In the genomic region with DNA sequence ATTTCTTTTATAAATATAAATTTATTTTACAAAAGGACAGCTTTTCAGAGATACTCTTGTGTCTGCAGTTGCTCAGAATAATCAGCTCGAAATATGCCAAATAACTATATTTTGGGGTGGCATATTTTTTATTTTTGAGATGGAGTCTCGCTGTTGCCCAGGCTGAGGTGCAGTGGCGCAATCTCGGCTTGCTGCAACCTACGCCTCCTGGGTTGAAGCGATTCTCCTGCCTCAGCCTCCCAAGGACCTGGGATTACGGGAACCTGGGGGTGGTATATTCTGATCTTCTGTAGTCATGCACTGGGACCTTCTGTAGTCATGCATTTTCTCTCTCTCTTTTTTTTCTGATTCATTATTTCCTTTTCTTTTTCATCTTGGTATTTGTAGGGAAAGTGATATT, we compare ENCODE assay signal across 14 cellular contexts.
DNase-seq lines count a peak whose midpoint lies in the region; ATAC-seq and TF ChIP-seq lines count a peak whose summit lies in the region.
"Had no signal": no experiment of that assay in that cellular context is flagged by ENCODE, and none has a peak within 500 bp of the region (broad histone marks: within the 10 kb centered on the region; RNA-seq: fewer than 3 reads in every experiment).

No MANE protein-coding gene starts in this region.

- no peaks in the 10 kb centered on the region for H3K9me2 ChIP-seq in OCI-LY1 (ENCODE audit: low read depth, low read length)

- no peak for TF ChIP-seq CTCF in OCI-LY1 (IDR thresholded peaks at IDR 0.05; ENCODE audit: low read length)
- no peak for TF ChIP-seq CTCF in activated CD8-positive, alpha-beta T cell treated with anti-CD3 and anti-CD28 coated beads for 36 hours (IDR thresholded peaks at IDR 0.05)
- no peak for TF ChIP-seq CTCF in stomach (IDR thresholded peaks at IDR 0.05)

- H3K4me1 ChIP-seq in OCI-LY1 (ENCODE audit: insufficient read depth, low read length, severe bottlenecking) (peaks cover 76% of the 10 kb centered on the region), mononuclear cell (ENCODE audit: insufficient read depth, low read length) (peaks cover 68% of the 10 kb centered on the region), stomach (peaks cover 0 to 4% (median 0%) of the 10 kb centered on the region in 4 donors)
- H3K4me1 ChIP-seq: esophagus muscularis mucosa, parathyroid adenoma had no signal

- H3K27ac Mint-ChIP-seq in activated CD8-positive, alpha-beta T cell treated with anti-CD3 and anti-CD28 coated beads for 36 hours, result peak overlapping the region; percentile 96

- H3F3A ChIP-seq in OCI-LY1 (ENCODE audit: insufficient read depth, low read length), result peaks cover 8% of the 10 kb centered on the region

- H3K4me1 Mint-ChIP-seq in activated CD8-positive, alpha-beta T cell treated with anti-CD3 and anti-CD28 coated beads for 36 hours (ENCODE audit: low read depth), result peaks cover 10% of the 10 kb centered on the region

- peak overlapping the region; percentile 99 for H3K4me2 ChIP-seq in OCI-LY1 (ENCODE audit: low read length)

- H3K27me3 ChIP-seq in OCI-LY1 (ENCODE audit: insufficient read depth, low read length) (no peaks in the 10 kb centered on the region), mononuclear cell (ENCODE audit: insufficient read depth, low read length) (no peaks in the 10 kb centered on the region), stomach (no peaks in the 10 kb centered on the region)
- H3K27me3 ChIP-seq: esophagus muscularis mucosa had no signal

- intact Hi-C loops in activated CD8-positive, alpha-beta T cell treated with anti-CD3 and anti-CD28 coated beads for 36 hours (cut with micrococcal nuclease), result loop anchor here (5.0 to 10.0 kb wide), 3 partner anchors 93 to 600 kb away; a partner anchor contains a TSS
- intact Hi-C loops in stomach (cut with DNase I; ENCODE audit: low total_unique reads), result no loop called here

- ATAC-seq in activated CD8-positive, alpha-beta T cell treated with anti-CD3 and anti-CD28 coated beads for 36 hours, result no peak
- ATAC-seq in HG03457 (IDR thresholded peaks at IDR 0.05; ENCODE audit: unreplicated experiment) (no peak), HG03280 (IDR thresholded peaks at IDR 0.05; ENCODE audit: unreplicated experiment) (no peak)

- H3K9me3 ChIP-seq in OCI-LY1 (ENCODE audit: low read length), result no peaks in the 10 kb centered on the region
- H3K9me3 ChIP-seq in mononuclear cell (ENCODE audit: low read depth, low read length), result no peaks in the 10 kb centered on the region
- no peaks in the 10 kb centered on the region for H3K9me3 ChIP-seq in stomach
- H3K9me3 ChIP-seq: esophagus muscularis mucosa had no signal

- H3K27ac ChIP-seq in OCI-LY1 (ENCODE audit: low read depth, low read length, poor library complexity, severe bottlenecking) (peak overlapping the region; percentile 98), stomach (peak overlapping the region in 4 of 5 donors; percentile 49 to 81 (median 68))
- H3K27ac ChIP-seq: parathyroid adenoma had no signal

- no peak for TF ChIP-seq POLR2A in stomach (IDR thresholded peaks at IDR 0.05)

- H3K36me3 ChIP-seq in OCI-LY1 (ENCODE audit: insufficient read depth, low read length), result peaks cover 23% of the 10 kb centered on the region; the same call in 1 of the 2 replicates
- no peaks in the 10 kb centered on the region for H3K36me3 ChIP-seq in stomach
- H3K36me3 ChIP-seq: esophagus muscularis mucosa had no signal

- H4K20me1 ChIP-seq in OCI-LY1 (ENCODE audit: insufficient read depth, low read length), result no peaks in the 10 kb centered on the region

- H3K9ac ChIP-seq in OCI-LY1 (ENCODE audit: low read length), result peak overlapping the region; percentile 86
- H3K9ac ChIP-seq: parathyroid adenoma had no signal

- peak overlapping the region; percentile 79 for H3K4me3 Mint-ChIP-seq in activated CD8-positive, alpha-beta T cell treated with anti-CD3 and anti-CD28 coated beads for 36 hours

- peaks cover 75% of the 10 kb centered on the region for H3K79me2 ChIP-seq in OCI-LY1 (ENCODE audit: insufficient read depth, low read length)
- H3K79me2 ChIP-seq: parathyroid adenoma had no signal

- H3K9me3 Mint-ChIP-seq in activated CD8-positive, alpha-beta T cell treated with anti-CD3 and anti-CD28 coated beads for 36 hours, result no peaks in the 10 kb centered on the region

- DNase-seq in activated CD8-positive, alpha-beta T cell treated with anti-CD3 and anti-CD28 coated beads for 36 hours, result peak; percentile 53
- no peak for DNase-seq in stomach
- DNase-seq in C1 segment of cervical spinal cord (lab: John Stamatoyannopoulos, UW), result no peak
- DNase-seq: activated effector memory CD4-positive, alpha-beta T cell treated with Interleukin-2 at 50 U/mL for 16 hours; Calu3; NCI-H1417 treated with DMSO at 0.1 percent for 48 hours; NCI-H526; SHP77 had no signal

- TF ChIP-seq EP300 in stomach (IDR thresholded peaks at IDR 0.05), result no peak

- H3K4me3 ChIP-seq in OCI-LY1 (ENCODE audit: low read depth, low read length, poor library complexity, severe bottlenecking) (peak overlapping the region; percentile 75), mononuclear cell (ENCODE audit: low read length) (peak overlapping the region; percentile 56), stomach (peak overlapping the region in 3 of 4 donors; percentile 18 to 28 (median 25))

- no peaks in the 10 kb centered on the region for H3K27me3 Mint-ChIP-seq in activated CD8-positive, alpha-beta T cell treated with anti-CD3 and anti-CD28 coated beads for 36 hours

- H2AFZ ChIP-seq in OCI-LY1 (ENCODE audit: low read length), result no peak overlapping the region
- H2AFZ ChIP-seq: parathyroid adenoma had no signal

- H3K36me3 Mint-ChIP-seq in activated CD8-positive, alpha-beta T cell treated with anti-CD3 and anti-CD28 coated beads for 36 hours (ENCODE audit: low read depth), result peaks cover 87% of the 10 kb centered on the region

- CTCF ChIA-PET in activated CD8-positive, alpha-beta T cell treated with anti-CD3 and anti-CD28 coated beads for 36 hours (lab: Charles Lee), result interaction anchor here (1.0 to 3.7 kb wide), 6 partner anchors 58 to 183 kb away, joined by 3 to 19 read pairs (median 5); no protein-coding TSS in a partner anchor

- POLR2A ChIA-PET in activated CD8-positive, alpha-beta T cell treated with anti-CD3 and anti-CD28 coated beads for 36 hours (lab: Charles Lee), result interaction anchor here (0.5 to 14.5 kb wide), 13 partner anchors 7 to 946 kb away, joined by 3 to 170 read pairs (median 7); a partner anchor contains a TSS

- WGBS in stomach, 5 donors, result 72 to 92% (median 87%) methylated on average over 7 of the region's 7 CpGs

Comparison
In these comparisons a context has a peak if more than half of its experiments do, and no peak if none do; other contexts are left out.
1. H3K4me3 ChIP-seq: peak in every context shown above with its lines; median percentile 75 in OCI-LY1; 56 in mononuclear cell; 25 in stomach.